10 cellular contexts compared by ENCODE assay signal in genomic region chr11:7019500-7020182, GRCh38. TPM values are rescaled to one million over a fixed set of nuclear protein-coding genes. Genes with fewer than 3 reads are reported as not detected.
DNase-seq lines count a peak whose midpoint lies in the region; ATAC-seq, FAIRE-seq and TF ChIP-seq lines count a peak whose summit lies in the region.
"Had no signal": no experiment of that assay in that cellular context is flagged by ENCODE, and none has a peak within 500 bp of the region (broad histone marks: within the 10 kb centered on the region; RNA-seq: fewer than 3 reads in every experiment).

No MANE protein-coding gene starts in this region.

- H3K27ac ChIP-seq in GM12878 (ENCODE audit: control insufficient read depth, insufficient read depth) (no peak overlapping the region), iPS-20b (ENCODE audit: low read length) (no peak overlapping the region)

- no peak overlapping the region for H2AFZ ChIP-seq in GM12878 (ENCODE audit: control insufficient read depth, low read depth, low read length)

- H3K27me3 ChIP-seq in GM12878 (replicated peaks in 1 of 2; ENCODE audit: control insufficient read depth in 2 of 2, insufficient read depth in 2 of 2, low read length in 1 of 2) (peaks cover 0 to 1% of the 10 kb centered on the region in 2 experiments; a peak in 2 of 4 replicates), iPS-20b (ENCODE audit: insufficient read depth, low read length) (peaks cover 9% of the 10 kb centered on the region)

- H3K9me3 Mint-ChIP-seq in stimulated activated naive B cell treated with anti-CD40 and anti-IgM and Interleukin-4, amounts not matched to agents 10 μg/mL and 1 μg/mL and 100 μg/mL, for 72 hours = no peaks in the 10 kb centered on the region

- WGBS in GM12878 (ENCODE audit: insufficient coverage, insufficient replicate concordance, low lambda C conversion rate, missing lambda C conversion rate) = 37% methylated on average over 23 of the region's 26 CpGs

- H4K20me1 ChIP-seq in GM12878 (ENCODE audit: control insufficient read depth, insufficient read depth) = no peaks in the 10 kb centered on the region

- H3K4me3 ChIP-seq in GM12878 = no peak overlapping the region
- H3K4me3 ChIP-seq in iPS-20b (ENCODE audit: low read length) = peak overlapping the region; percentile 98

- no peaks in the 10 kb centered on the region for H3K36me3 Mint-ChIP-seq in stimulated activated naive B cell treated with anti-CD40 and anti-IgM and Interleukin-4, amounts not matched to agents 10 μg/mL and 1 μg/mL and 100 μg/mL, for 72 hours

- SMC1A ChIA-PET in GM12878 (lab: Charles Lee; ENCODE audit: uncharacterized antibody, unreplicated experiment) = interaction anchor here (1.8 kb wide), 1 partner anchor 9 kb away, joined by 3 read pairs; no protein-coding TSS in a partner anchor

- H3K9me3 ChIP-seq in GM12878 (replicated peaks; ENCODE audit: control insufficient read depth, insufficient read depth, low read length) (no peaks in the 10 kb centered on the region), iPS-20b (ENCODE audit: insufficient read depth, low read depth, low read length) (no peaks in the 10 kb centered on the region)

- BruUV-seq in GM12878 (replicated peaks; lab: Mats Ljungman, UMichigan) = no TSS peak

- H3K9ac ChIP-seq in GM12878 (ENCODE audit: control insufficient read depth, insufficient read depth, low read length) = no peak overlapping the region
- H3K9ac ChIP-seq in iPS-20b (ENCODE audit: low read depth, low read length) = peak overlapping the region; percentile 87; the same call in 1 of the 2 replicates

- POLR2A ChIA-PET in GM12878 (lab: Charles Lee) = no interaction called here

- H3K36me3 ChIP-seq in GM12878 (ENCODE audit: control insufficient read depth in 2 of 2, insufficient read depth in 2 of 2, low read length in 1 of 2) = no peaks in the 10 kb centered on the region
- no peaks in the 10 kb centered on the region for H3K36me3 ChIP-seq in iPS-20b (ENCODE audit: insufficient read depth, low read depth, low read length)

- intact Hi-C loops in GM12878 (cut with micrococcal nuclease; ENCODE audit: unreplicated experiment) = no loop called here

- H3K79me2 ChIP-seq in GM12878 (ENCODE audit: control insufficient read depth, insufficient read depth, low read length) = no peaks in the 10 kb centered on the region

- no peak for TF ChIP-seq RAD21 in GM12878 (IDR thresholded peaks at IDR 0.05; ENCODE audit: insufficient read depth, low read depth, low read length)

- no peak for TF ChIP-seq CTCF in GM12878 (IDR thresholded peaks at IDR 0.05 in 2 of 3, conservative IDR thresholded peaks at IDR 0.05 in 1 of 3; ENCODE audit: control insufficient read depth in 2 of 3, extremely low read depth in 1 of 3, insufficient read depth in 1 of 3, low read depth in 3 of 3, low read length in 3 of 3)

- CTCF ChIA-PET in GM12878 (lab: Yijun Ruan, JAX) = no interaction called here

- TF ChIP-seq EP300 in GM12878 (IDR thresholded peaks at IDR 0.05; ENCODE audit: borderline replicate concordance in 1 of 2, control insufficient read depth in 1 of 2, low read depth in 2 of 2, low read length in 2 of 2) = no peak

- no peak overlapping the region for H3K27ac Mint-ChIP-seq in stimulated activated naive B cell treated with anti-CD40 and anti-IgM and Interleukin-4, amounts not matched to agents 10 μg/mL and 1 μg/mL and 100 μg/mL, for 72 hours

- peaks cover 5 to 12% of the 10 kb centered on the region in 2 donors for H3K4me1 Mint-ChIP-seq in stimulated activated naive B cell treated with anti-CD40 and anti-IgM and Interleukin-4, amounts not matched to agents 10 μg/mL and 1 μg/mL and 100 μg/mL, for 72 hours

- no peaks in the 10 kb centered on the region for H3K4me1 ChIP-seq in GM12878 (ENCODE audit: control insufficient read depth, insufficient read depth, low read length)
- no peaks in the 10 kb centered on the region; the same call in 1 of the 2 replicates for H3K4me1 ChIP-seq in iPS-20b (ENCODE audit: insufficient read depth, low read length)

- H3K4me3 Mint-ChIP-seq in stimulated activated naive B cell treated with anti-CD40 and anti-IgM and Interleukin-4, amounts not matched to agents 10 μg/mL and 1 μg/mL and 100 μg/mL, for 72 hours = peak overlapping the region; percentile 45 to 66

- peaks cover 31 to 40% of the 10 kb centered on the region in 2 donors for H3K27me3 Mint-ChIP-seq in stimulated activated naive B cell treated with anti-CD40 and anti-IgM and Interleukin-4, amounts not matched to agents 10 μg/mL and 1 μg/mL and 100 μg/mL, for 72 hours

- peak overlapping the region; percentile 42 for H3K4me2 ChIP-seq in GM12878 (ENCODE audit: control insufficient read depth, insufficient read depth)

- RAD21 ChIA-PET in GM12878 (lab: Charles Lee; ENCODE audit: unreplicated experiment) = no interaction called here

- FAIRE-seq in GM12878 (lab: Jason Lieb, UNC) (no peak), RCC 7860 (lab: Jason Lieb, UNC) (no peak)

- no peak for TF ChIP-seq POLR2A in GM12878 (IDR thresholded peaks at IDR 0.05; ENCODE audit: low read depth, low read length)

- peak; percentile 40 for ATAC-seq in HG02885 (IDR thresholded peaks at IDR 0.05; ENCODE audit: poor library complexity, unreplicated experiment)
- no peak; the same call in 1 of the 3 replicates for ATAC-seq in GM12878
- peak in 1 of 2 donors; percentile 23 for ATAC-seq in stimulated activated naive B cell treated with anti-CD40 and anti-IgM and Interleukin-4, amounts not matched to agents 10 μg/mL and 1 μg/mL and 100 μg/mL, for 72 hours (replicated peaks)

- in situ Hi-C loops in GM12878 (cut with MboI) = no loop called here

- peak; percentile 44 for DNase-seq in EL
- no peak for DNase-seq in GM12878 (ENCODE audit: low read depth, low spot score)
- DNase-seq in stimulated activated naive B cell treated with anti-CD40 and anti-IgM and Interleukin-4, amounts not matched to agents 10 μg/mL and 1 μg/mL and 100 μg/mL, for 72 hours = no peak
- DNase-seq in RCC 7860 (ENCODE audit: low spot score) = no peak
- no peak for DNase-seq in NCI-H69 (lab: John Stamatoyannopoulos, UW)
- DNase-seq in epidermal melanocyte (ENCODE audit: insufficient read length, low spot score) = no peak

TF ChIP-seq in GM12878, 131 proteins besides CTCF, POLR2A, EP300 and RAD21 (continues in another document):
- TF ChIP-seq IKZF2 (IDR thresholded peaks at IDR 0.05) = no peak
- TF ChIP-seq CBX3 (IDR thresholded peaks at IDR 0.05; ENCODE audit: borderline replicate concordance, low read depth) = no peak

RNA-seq across cellular contexts. Expression of gene ZNF214, which starts 0.5 kb away (rescaled TPM):
- total RNA-seq in GM12878 (2013; cell fraction: nucleolus; rRNA removed) = 0.17 TPM in 1 of 2 replicates, not detected in the other
- total RNA-seq in GM12878 (2014; rRNA removed) = not detected in 2 replicates
- 0.18 TPM in 1 of 2 replicates, not detected in the other for total RNA-seq in GM12878 (2014; rRNA removed; fragmentation: Illumina TruSeq; extraction: Trizol)
- not detected in 2 replicates for total RNA-seq in GM12878 (2021)
- polyA plus RNA-seq in GM12878 (2011; ENCODE audit: low read depth) = not detected
- polyA plus RNA-seq in GM12878 (2011; rRNA removed) = not detected in 2 replicates
- not detected in 2 replicates for polyA plus RNA-seq in GM12878 (2011; cell fraction: cytosol; rRNA removed)
- not detected in 2 replicates for polyA plus RNA-seq in GM12878 (2011; cell fraction: nucleus; rRNA removed)
- 0.04 TPM in 1 of 2 replicates, not detected in the other for polyA plus RNA-seq in GM12878 (2012)
- not detected in 2 replicates for polyA plus RNA-seq in GM12878 (2014; fragmentation: Illumina TruSeq; extraction: Trizol)
- not detected for polyA plus RNA-seq in GM12878 (2014; fragmentation: Nextera tagmentation; extraction: Ambion mirVana)
- not detected in 2 replicates for polyA plus RNA-seq in GM12878 (2014; rRNA removed)
- polyA plus RNA-seq in GM12878 (2016; fragmentation: Nextera tagmentation; extraction: Ambion mirVana) = not detected
- not detected in 2 replicates for polyA minus RNA-seq in GM12878 (2011; rRNA and poly(A)+ RNA removed)
- polyA minus RNA-seq in GM12878 (2011; cell fraction: cytosol; rRNA and poly(A)+ RNA removed) = not detected in 2 replicates
- not detected in 2 replicates for polyA minus RNA-seq in GM12878 (2011; cell fraction: nucleus; rRNA and poly(A)+ RNA removed)

RNA-seq across cellular contexts. Expression of gene NLRP14, which starts 0.6 kb away (rescaled TPM):
- 3.1 and 3.4 TPM in 2 replicates for total RNA-seq in GM12878 (2013; cell fraction: nucleolus; rRNA removed)
- 0.05 TPM in 1 of 2 replicates, not detected in the other for total RNA-seq in GM12878 (2014; rRNA removed)
- total RNA-seq in GM12878 (2014; rRNA removed; fragmentation: Illumina TruSeq; extraction: Trizol) = 0.04 and 0.09 TPM in 2 replicates
- 0.05 TPM in 1 of 2 replicates, not detected in the other for total RNA-seq in GM12878 (2021)
- 0.08 TPM for polyA plus RNA-seq in GM12878 (2011; ENCODE audit: low read depth)
- 0.12 and 0.19 TPM in 2 replicates for polyA plus RNA-seq in GM12878 (2011; rRNA removed)
- polyA plus RNA-seq in GM12878 (2011; cell fraction: cytosol; rRNA removed) = 0.07 TPM in 2 replicates
- polyA plus RNA-seq in GM12878 (2011; cell fraction: nucleus; rRNA removed) = 0.13 and 0.22 TPM in 2 replicates
- 0.07 TPM in 1 of 2 replicates, not detected in the other for polyA plus RNA-seq in GM12878 (2012)
- polyA plus RNA-seq in GM12878 (2014; fragmentation: Illumina TruSeq; extraction: Trizol) = 0.03 and 0.05 TPM in 2 replicates
- under 1 TPM; 0.02 to 0.04 TPM for polyA plus RNA-seq in GM12878 (2014; fragmentation: Nextera tagmentation; extraction: Ambion mirVana)
- 0.04 TPM in 1 of 2 replicates, not detected in the other for polyA plus RNA-seq in GM12878 (2014; rRNA removed)
- polyA plus RNA-seq in GM12878 (2016; fragmentation: Nextera tagmentation; extraction: Ambion mirVana) = not detected
- 0.37 and 0.62 TPM in 2 replicates for polyA minus RNA-seq in GM12878 (2011; rRNA and poly(A)+ RNA removed)
- polyA minus RNA-seq in GM12878 (2011; cell fraction: cytosol; rRNA and poly(A)+ RNA removed) = not detected in 2 replicates
- polyA minus RNA-seq in GM12878 (2011; cell fraction: nucleus; rRNA and poly(A)+ RNA removed) = 0.85 and 0.86 TPM in 2 replicates
- total RNA-seq: HT1080, lung microvascular endothelial cell had no signal
